In the genomic region with DNA sequence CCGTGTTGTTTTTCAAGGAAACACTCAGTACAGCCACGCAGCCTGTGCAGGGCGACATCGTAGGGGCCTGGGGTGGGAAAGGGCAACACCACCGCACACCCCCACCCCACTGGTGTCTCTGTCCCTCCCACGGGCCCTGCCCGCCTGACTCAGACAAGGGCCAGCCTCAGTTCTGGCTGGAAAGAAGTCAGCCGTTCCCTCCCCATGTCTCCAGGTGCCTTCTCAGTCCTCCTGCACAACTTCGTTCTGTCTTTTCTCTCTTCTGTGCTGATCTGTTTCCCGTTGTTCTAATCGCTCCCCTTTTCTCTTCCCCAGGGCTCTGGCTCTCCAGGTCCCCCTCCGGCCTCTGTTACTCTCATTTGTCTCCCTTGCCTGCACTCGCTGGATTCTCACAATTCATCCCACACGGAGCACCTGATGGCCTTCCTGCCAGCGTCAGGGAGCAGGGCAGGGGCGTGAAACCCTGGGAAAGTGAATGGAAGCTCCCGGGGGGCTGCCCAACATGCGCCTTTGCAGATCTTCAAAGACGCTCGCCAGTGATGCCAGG, we compare ENCODE assay signal across 25 cellular contexts.
DNase-seq lines count a peak whose midpoint lies in the region; ATAC-seq and TF ChIP-seq lines count a peak whose summit lies in the region.
"Had no signal": no experiment of that assay in that cellular context is flagged by ENCODE, and none has a peak within 500 bp of the region (broad histone marks: within the 10 kb centered on the region; RNA-seq: fewer than 3 reads in every experiment).

No MANE protein-coding gene starts in this region.

- no peak overlapping the region for H3K27ac Mint-ChIP-seq in activated T-cell treated with anti-CD3 and anti-CD28 coated beads, Interleukin-2, amount 50 U/mL, for 24 hours
- peak overlapping the region; percentile 81 for H3K27ac Mint-ChIP-seq in neural progenitor cell
- no peak overlapping the region for H3K27ac Mint-ChIP-seq in WTC11
- H3K27ac Mint-ChIP-seq: activated B cell treated with CpG ODN at 0.5 μM for 24 hours; activated naive CD8-positive, alpha-beta T cell; B cell had no signal

- H3K27me3 Mint-ChIP-seq in activated T-cell treated with anti-CD3 and anti-CD28 coated beads, Interleukin-2, amount 50 U/mL, for 24 hours, result peaks cover 11% of the 10 kb centered on the region
- H3K27me3 Mint-ChIP-seq in activated T-cell treated with anti-CD3 and anti-CD28 coated beads, Interleukin-2, amount 50 U/mL, for 4 hours (ENCODE audit: low read depth), result peaks cover 7% of the 10 kb centered on the region
- peaks cover 16% of the 10 kb centered on the region for H3K27me3 Mint-ChIP-seq in neural progenitor cell (ENCODE audit: insufficient read depth, low read depth)
- H3K27me3 Mint-ChIP-seq in WTC11 (ENCODE audit: low read depth), result peaks cover 7% of the 10 kb centered on the region

- no peak for TF ChIP-seq POLR2A in vagina (IDR thresholded peaks at IDR 0.05)

- H3K9ac ChIP-seq in neural progenitor cell, result no peak overlapping the region

- no peaks in the 10 kb centered on the region for H3K9me3 Mint-ChIP-seq in activated T-cell treated with anti-CD3 and anti-CD28 coated beads, Interleukin-2, amount 50 U/mL, for 24 hours
- H3K9me3 Mint-ChIP-seq in activated T-cell treated with anti-CD3 and anti-CD28 coated beads, Interleukin-2, amount 50 U/mL, for 4 hours, result no peaks in the 10 kb centered on the region
- H3K9me3 Mint-ChIP-seq in neural progenitor cell, result no peaks in the 10 kb centered on the region
- H3K9me3 Mint-ChIP-seq in WTC11, result no peaks in the 10 kb centered on the region
- H3K9me3 Mint-ChIP-seq: activated B cell treated with CpG ODN at 0.5 μM for 24 hours; activated T-helper 17 cell treated with anti-CD3 and anti-CD28 coated beads, Interleukin-2, amount 50 U/mL, for 72 hours had no signal

- no peaks in the 10 kb centered on the region for H3F3A ChIP-seq in neural progenitor cell (ENCODE audit: low read depth)

- H3K9me3 ChIP-seq in neural progenitor cell (ENCODE audit: low read depth), result no peaks in the 10 kb centered on the region
- H3K9me3 ChIP-seq in vagina, result no peaks in the 10 kb centered on the region
- H3K9me3 ChIP-seq: Caco-2, ovary, transverse colon had no signal

- no peaks in the 10 kb centered on the region for H3K36me3 Mint-ChIP-seq in activated T-cell treated with anti-CD3 and anti-CD28 coated beads, Interleukin-2, amount 50 U/mL, for 24 hours (ENCODE audit: low read depth)
- H3K36me3 Mint-ChIP-seq in activated T-cell treated with anti-CD3 and anti-CD28 coated beads, Interleukin-2, amount 50 U/mL, for 4 hours (ENCODE audit: insufficient read depth), result no peaks in the 10 kb centered on the region
- H3K36me3 Mint-ChIP-seq in neural progenitor cell, result no peaks in the 10 kb centered on the region
- no peaks in the 10 kb centered on the region for H3K36me3 Mint-ChIP-seq in WTC11
- H3K36me3 Mint-ChIP-seq: activated naive CD8-positive, alpha-beta T cell had no signal

- peak overlapping the region; percentile 32 for H2AFZ ChIP-seq in neural progenitor cell (replicated peaks)

- no peak overlapping the region for H3K4me3 ChIP-seq in coronary artery
- H3K4me3 ChIP-seq in neural progenitor cell, result no peak overlapping the region
- no peak overlapping the region for H3K4me3 ChIP-seq in vagina
- H3K4me3 ChIP-seq: ovary, transverse colon had no signal

- no peaks in the 10 kb centered on the region for H4K20me1 ChIP-seq in neural progenitor cell (ENCODE audit: low read depth)

- no peaks in the 10 kb centered on the region for H3K27me3 ChIP-seq in neural progenitor cell
- H3K27me3 ChIP-seq in vagina, result no peaks in the 10 kb centered on the region
- H3K27me3 ChIP-seq: ovary, transverse colon had no signal

- CTCF ChIA-PET in WTC11 (lab: Charles Lee), result interaction anchor here (0.8 to 1.6 kb wide), 3 partner anchors 43 to 215 kb away, joined by 3 to 6 read pairs (median 5); no protein-coding TSS in a partner anchor

- H3K27ac ChIP-seq in coronary artery, result no peak overlapping the region
- no peak overlapping the region for H3K27ac ChIP-seq in neural progenitor cell
- no peak overlapping the region for H3K27ac ChIP-seq in vagina
- H3K27ac ChIP-seq: transverse colon had no signal

- no peak overlapping the region for H3K4me2 ChIP-seq in neural progenitor cell

- H3K4me1 ChIP-seq in neural progenitor cell (peaks cover 8% of the 10 kb centered on the region), vagina (no peaks in the 10 kb centered on the region)
- H3K4me1 ChIP-seq: Caco-2, transverse colon had no signal

- ATAC-seq in activated T-cell treated with anti-CD3 and anti-CD28 coated beads, Interleukin-2, amount 50 U/mL, for 4 hours, result no peak
- ATAC-seq in WTC11, result no peak; the same call in 1 of the 2 replicates
- ATAC-seq: activated T-helper 17 cell treated with anti-CD3 and anti-CD28 coated beads, Interleukin-2, amount 50 U/mL, for 72 hours; PC-3 had no signal

- no peaks in the 10 kb centered on the region for H3K79me2 ChIP-seq in neural progenitor cell (ENCODE audit: low read depth)

- no peak overlapping the region for H3K4me3 Mint-ChIP-seq in activated T-cell treated with anti-CD3 and anti-CD28 coated beads, Interleukin-2, amount 50 U/mL, for 24 hours
- H3K4me3 Mint-ChIP-seq in activated T-cell treated with anti-CD3 and anti-CD28 coated beads, Interleukin-2, amount 50 U/mL, for 4 hours, result no peak overlapping the region
- H3K4me3 Mint-ChIP-seq in neural progenitor cell (no peak overlapping the region), WTC11 (no peak overlapping the region)
- H3K4me3 Mint-ChIP-seq: activated B cell treated with CpG ODN at 0.5 μM for 24 hours; activated naive CD8-positive, alpha-beta T cell; activated T-helper 17 cell treated with anti-CD3 and anti-CD28 coated beads, Interleukin-2, amount 50 U/mL, for 72 hours; B cell had no signal

- POLR2A ChIA-PET in WTC11 (lab: Charles Lee), result no interaction called here

- TF ChIP-seq CTCF in coronary artery (IDR thresholded peaks at IDR 0.05) (no peak), neural progenitor cell (IDR thresholded peaks at IDR 0.05) (no peak), vagina (IDR thresholded peaks at IDR 0.05) (no peak), WTC11 (IDR thresholded peaks at IDR 0.05) (no peak)

- peak; percentile 17 for DNase-seq in activated T-cell treated with anti-CD3 and anti-CD28 coated beads, Interleukin-2, amount 50 U/mL, for 24 hours
- no peak for DNase-seq in activated T-cell treated with anti-CD3 and anti-CD28 coated beads, Interleukin-2, amount 50 U/mL, for 4 hours
- DNase-seq in coronary artery (ENCODE audit: low spot score) (peak; percentile 46), neural progenitor cell (ENCODE audit: low spot score) (peak; percentile 28), vagina (ENCODE audit: extremely low spot score in 2 of 2) (peak; percentile 61 to 62), WTC11 (ENCODE audit: low spot score) (no peak), nucleus accumbens (lab: John Stamatoyannopoulos, UW) (no peak), COLO668 (lab: John Stamatoyannopoulos, UW; ENCODE audit: unreplicated experiment) (no peak)
- DNase-seq: activated B cell treated with CpG ODN at 0.5 μM for 24 hours, aorta, Caco-2, DMS79 treated with DMSO at 0.1 percent for 48 hours, KG1, kidney glomerular epithelial cell, MM.1S, NCI-H1417 treated with DMSO at 0.1 percent for 48 hours, NCI-H510A treated with DMSO at 0.1 percent for 48 hours, ovary, PC-3, Right ventricle myocardium superior, SW 1271, transverse colon had no signal

- H3K36me3 ChIP-seq in neural progenitor cell (no peaks in the 10 kb centered on the region), vagina (no peaks in the 10 kb centered on the region)
- H3K36me3 ChIP-seq: ovary, transverse colon had no signal

- H3K4me1 Mint-ChIP-seq in activated T-cell treated with anti-CD3 and anti-CD28 coated beads, Interleukin-2, amount 50 U/mL, for 24 hours (ENCODE audit: low read depth), result peaks cover 1% of the 10 kb centered on the region
- peaks cover 9% of the 10 kb centered on the region for H3K4me1 Mint-ChIP-seq in activated T-cell treated with anti-CD3 and anti-CD28 coated beads, Interleukin-2, amount 50 U/mL, for 4 hours (ENCODE audit: low read depth)
- peaks cover 26% of the 10 kb centered on the region for H3K4me1 Mint-ChIP-seq in neural progenitor cell
- peaks cover 4% of the 10 kb centered on the region; the same call in 1 of the 2 replicates for H3K4me1 Mint-ChIP-seq in WTC11
- H3K4me1 Mint-ChIP-seq: activated B cell treated with CpG ODN at 0.5 μM for 24 hours, B cell had no signal

- intact Hi-C loops in vagina (cut with DNase I), result no loop called here

TF ChIP-seq in WTC11, 78 proteins besides CTCF, POLR2A, EP300 and RAD21:
- no peak for TF ChIP-seq TEAD4 (CRISPR knock-in tag; IDR thresholded peaks at IDR 0.05)
- TF ChIP-seq TP53 (CRISPR knock-in tag; IDR thresholded peaks at IDR 0.05), result no peak
- TF ChIP-seq ETV6 (CRISPR knock-in tag; IDR thresholded peaks at IDR 0.05), result no peak
- no peak for TF ChIP-seq PRRX2 (CRISPR knock-in tag; IDR thresholded peaks at IDR 0.05)
- no peak for TF ChIP-seq JUN (CRISPR knock-in tag; IDR thresholded peaks at IDR 0.05)

Comparison
In these comparisons a context has a peak if more than half of its experiments do, and no peak if none do; other contexts are left out.
1. DNase-seq: peak in activated T-cell treated with anti-CD3 and anti-CD28 coated beads, Interleukin-2, amount 50 U/mL, for 24 hours (single experiment), coronary artery (single experiment), neural progenitor cell (single experiment) and vagina (2 of 2); none in activated T-cell treated with anti-CD3 and anti-CD28 coated beads, Interleukin-2, amount 50 U/mL, for 4 hours (single experiment), WTC11 (single experiment), nucleus accumbens (0 of 56) and COLO668 (single experiment).